In the genomic region with DNA sequence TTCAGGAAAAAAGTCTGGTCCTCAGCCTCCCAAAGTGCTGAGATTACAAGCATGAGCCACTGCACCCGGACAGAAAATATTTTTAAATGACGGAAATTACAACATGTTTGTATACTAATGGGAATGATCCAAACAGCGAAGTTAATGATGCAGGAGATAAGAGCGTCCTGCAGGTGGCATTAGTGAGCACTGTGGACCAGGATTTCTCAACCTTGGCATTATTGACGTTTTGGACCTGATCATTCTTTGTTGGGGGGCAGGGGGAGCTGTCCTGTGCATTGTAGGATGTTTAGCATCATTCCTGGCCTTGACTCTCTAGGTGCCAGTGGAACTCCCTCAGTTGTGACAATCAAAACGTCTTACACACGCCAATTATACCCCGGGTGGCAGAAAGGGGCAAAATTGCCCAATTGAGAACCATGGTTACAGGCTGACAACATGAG, we compare ENCODE assay signal across 8 cellular contexts. TPM values are rescaled to one million over a fixed set of nuclear protein-coding genes. Genes with fewer than 3 reads are reported as not detected.
DNase-seq lines count a peak whose midpoint lies in the region; ATAC-seq, FAIRE-seq and TF ChIP-seq lines count a peak whose summit lies in the region.

No MANE protein-coding gene starts in this region.

- no peak overlapping the region for H3K4me3 Mint-ChIP-seq in CD8-positive, alpha-beta T cell

- peak; percentile 83 for ATAC-seq in CD8-positive, alpha-beta T cell
- peak; percentile 84 for ATAC-seq in HepG2
- ATAC-seq in upper lobe of right lung, result peak; percentile 84
- ATAC-seq in HG03442 (IDR thresholded peaks at IDR 0.05; ENCODE audit: unreplicated experiment), result no peak

- no peaks in the 10 kb centered on the region for H3K79me2 ChIP-seq in HepG2 (ENCODE audit: insufficient read depth, low read length)

- peak; percentile 61 for TF ChIP-seq RAD21 in HepG2 (CRISPR knock-in tag; IDR thresholded peaks at IDR 0.05)

- peaks cover 9% of the 10 kb centered on the region for H4K20me1 ChIP-seq in HepG2 (ENCODE audit: insufficient read depth, low read length)

- no peaks in the 10 kb centered on the region for H3K27me3 Mint-ChIP-seq in CD8-positive, alpha-beta T cell (ENCODE audit: low read depth)

- no peaks in the 10 kb centered on the region for H3K4me1 Mint-ChIP-seq in CD8-positive, alpha-beta T cell (ENCODE audit: low read depth)

- no peak overlapping the region for H3K27ac ChIP-seq in CD8-positive, alpha-beta T cell (ENCODE audit: low read depth, low read length)
- H3K27ac ChIP-seq in SJCRH30 (no peak overlapping the region), HepG2 (ENCODE audit: extremely low read length, insufficient read depth, low read length) (no peak overlapping the region), upper lobe of right lung (no peak overlapping the region)

- DNase-seq in CD8-positive, alpha-beta T cell, result peak in 5 of 7 experiments; percentile 1 to 25 (median 15)
- DNase-seq in H4 (ENCODE audit: low spot score) (peak; percentile 21), SJCRH30 (peak; percentile 7 to 56), cerebellum (ENCODE audit: low spot score) (peak; percentile 6), HepG2 (ENCODE audit: low spot score) (peak; percentile 68), upper lobe of right lung (no peak), GM19240 (ENCODE audit: insufficient read length, low spot score) (no peak)

- FAIRE-seq in HepG2 (lab: Jason Lieb, UNC), result peak; percentile 64

- POLR2A ChIA-PET in CD8-positive, alpha-beta T cell (lab: Charles Lee), result no interaction called here
- POLR2A ChIA-PET in HepG2 (lab: Yijun Ruan, JAX), result no interaction called here

- H3K9ac ChIP-seq in HepG2 (ENCODE audit: insufficient read depth, low read depth, low read length), result no peak overlapping the region

- WGBS in HepG2 (ENCODE audit: low lambda C conversion rate), result 72% methylated on average over 8 of the region's 8 CpGs

- TF ChIP-seq EP300 in HepG2 (IDR thresholded peaks at IDR 0.05; ENCODE audit: low read depth in 2 of 2, low read length in 2 of 2) (0 out of 4 replicates have a peak, but pooled peaks of 1 of the 2 experiments have one; percentile 17), HepG2 (CRISPR knock-in tag; IDR thresholded peaks at IDR 0.05; ENCODE audit: borderline replicate concordance) (0 out of 2 replicates have a peak, but pooled peaks have one; percentile 31)

- no peaks in the 10 kb centered on the region for H3K9me3 Mint-ChIP-seq in CD8-positive, alpha-beta T cell

- no peak overlapping the region for H2AFZ ChIP-seq in HepG2 (ENCODE audit: low read length)

- H3K27me3 ChIP-seq in CD8-positive, alpha-beta T cell (ENCODE audit: insufficient read depth, low read length), result no peaks in the 10 kb centered on the region
- no peaks in the 10 kb centered on the region for H3K27me3 ChIP-seq in SJCRH30
- H3K27me3 ChIP-seq in HepG2 (ENCODE audit: control insufficient read depth in 1 of 2, insufficient read depth in 2 of 2, low read length in 2 of 2), result no peaks in the 10 kb centered on the region
- H3K27me3 ChIP-seq in upper lobe of right lung, result no peaks in the 10 kb centered on the region

- peaks cover 21% of the 10 kb centered on the region for H3K36me3 ChIP-seq in CD8-positive, alpha-beta T cell (ENCODE audit: insufficient read depth, low read length)
- peaks cover 64% of the 10 kb centered on the region for H3K36me3 ChIP-seq in SJCRH30
- H3K36me3 ChIP-seq in HepG2 (replicated peaks in 1 of 2; ENCODE audit: control insufficient read depth in 1 of 2, insufficient read depth in 2 of 2, low read length in 2 of 2), result peaks cover 37 to 94% of the 10 kb centered on the region in 2 experiments
- H3K36me3 ChIP-seq in upper lobe of right lung, result peaks cover 79% of the 10 kb centered on the region

- no peak for TF ChIP-seq POLR2A in HepG2 (IDR thresholded peaks at IDR 0.05; ENCODE audit: insufficient read depth in 1 of 2, low read depth in 2 of 2, low read length in 2 of 2)

- TF ChIP-seq CTCF in CD8-positive, alpha-beta T cell (IDR thresholded peaks at IDR 0.05), result peak; percentile 70
- peak; percentile 92 for TF ChIP-seq CTCF in HepG2 (CRISPR knock-in tag; IDR thresholded peaks at IDR 0.05)
- peak; percentile 74 for TF ChIP-seq CTCF in upper lobe of right lung (IDR thresholded peaks at IDR 0.05)

- H3K4me1 ChIP-seq in CD8-positive, alpha-beta T cell (ENCODE audit: insufficient read depth, low read length), result no peaks in the 10 kb centered on the region
- H3K4me1 ChIP-seq in SJCRH30 (no peaks in the 10 kb centered on the region), HepG2 (ENCODE audit: insufficient read depth, low read length) (peaks cover 10% of the 10 kb centered on the region; the same call in 1 of the 2 replicates), upper lobe of right lung (no peaks in the 10 kb centered on the region)

- no peak overlapping the region for H3K27ac Mint-ChIP-seq in CD8-positive, alpha-beta T cell

- H3K36me3 Mint-ChIP-seq in CD8-positive, alpha-beta T cell, result peaks cover 53% of the 10 kb centered on the region

- H3K9me3 ChIP-seq in CD8-positive, alpha-beta T cell (ENCODE audit: low read length), result no peaks in the 10 kb centered on the region
- H3K9me3 ChIP-seq in SJCRH30 (replicated peaks), result no peaks in the 10 kb centered on the region
- H3K9me3 ChIP-seq in HepG2 (ENCODE audit: low read length), result no peaks in the 10 kb centered on the region
- H3K9me3 ChIP-seq in upper lobe of right lung, result no peaks in the 10 kb centered on the region

- H3K4me3 ChIP-seq in CD8-positive, alpha-beta T cell (ENCODE audit: low read depth, low read length), result no peak overlapping the region
- H3K4me3 ChIP-seq in SJCRH30, result no peak overlapping the region
- no peak overlapping the region for H3K4me3 ChIP-seq in HepG2 (replicated peaks in 1 of 3; ENCODE audit: insufficient read depth in 1 of 3, low read depth in 2 of 3, low read length in 3 of 3)
- no peak overlapping the region for H3K4me3 ChIP-seq in upper lobe of right lung

- no peak overlapping the region for H3K4me2 ChIP-seq in HepG2 (ENCODE audit: low read depth, low read length)

- no TSS peak for BruUV-seq in HepG2 (replicated peaks; lab: Mats Ljungman, UMichigan)

- CTCF ChIA-PET in CD8-positive, alpha-beta T cell (lab: Charles Lee), result interaction anchor here (0.7 to 0.9 kb wide), 10 partner anchors 9 to 249 kb away, joined by 3 to 10 read pairs (median 4); no protein-coding TSS in a partner anchor
- CTCF ChIA-PET in HepG2 (lab: Yijun Ruan, JAX; ENCODE audit: low intra/inter-chr PET ratio, low total read pairs), result interaction anchor here (1.1 to 2.5 kb wide), 3 partner anchors 26 to 250 kb away, joined by 4 to 12 read pairs (median 10); no protein-coding TSS in a partner anchor

- intact Hi-C loops in CD8-positive, alpha-beta T cell (cut with DNase I, micrococcal nuclease), result loop anchor here (1.0 to 5.0 kb wide), 7 partner anchors 33 to 701 kb away; a partner anchor contains a TSS
- intact Hi-C loops in HepG2 (cut with micrococcal nuclease; ENCODE audit: unreplicated experiment), result loop anchor here (1.0 to 5.0 kb wide), 3 partner anchors 36 to 250 kb away; no protein-coding TSS in a partner anchor
- intact Hi-C loops in upper lobe of right lung (cut with DNase I), result no loop called here

- in situ Hi-C loops in HepG2 (cut with HindIII; ENCODE audit: extremely low pct_ligation_motif_present, low pct_unique_long_range_greater_than_20kb), result no loop called here

TF ChIP-seq in HepG2, 621 proteins besides CTCF, POLR2A, EP300 and RAD21 (continues in another document):
- TF ChIP-seq ZNF619 (CRISPR knock-in tag; IDR thresholded peaks at IDR 0.05) (no peak), SUZ12 (IDR thresholded peaks at IDR 0.05; ENCODE audit: low read depth, low read length) (no peak), ZNF337 (CRISPR knock-in tag; IDR thresholded peaks at IDR 0.05; ENCODE audit: borderline replicate concordance, low read depth) (no peak)

RNA-seq across cellular contexts. Expression of a gene that starts 34.1 kb away (rescaled TPM):
- 10 to 100 TPM; 66.5 to 71.5 TPM for total RNA-seq in CD8-positive, alpha-beta T cell
- total RNA-seq in H4 (2014; rRNA removed; shearing (Covaris generic)), result 74.7 and 74.9 TPM in 2 replicates
- 78.3 and 112 TPM in 2 replicates for total RNA-seq in SJCRH30 (2014; rRNA removed; shearing (Covaris generic))
- total RNA-seq in cerebellum, result 147 TPM
- total RNA-seq in HepG2 (2016; rRNA removed; fragmentation: Illumina TruSeq; extraction: Trizol), result 256 and 318 TPM in 2 replicates
- 183 and 191 TPM in 2 replicates for total RNA-seq in HepG2 (2016; cell fraction: cytosol; rRNA removed; fragmentation: Illumina TruSeq; extraction: Trizol; ENCODE audit: low read depth)
- 264 and 346 TPM in 2 replicates for total RNA-seq in HepG2 (2016; cell fraction: insoluble cytoplasmic fraction; rRNA removed; fragmentation: Illumina TruSeq; extraction: Trizol)
- total RNA-seq in HepG2 (2016; cell fraction: membrane; rRNA removed; fragmentation: Illumina TruSeq; extraction: Trizol), result 220 and 248 TPM in 2 replicates
- 294 and 317 TPM in 2 replicates for total RNA-seq in HepG2 (2016; cell fraction: nucleus; rRNA removed; fragmentation: Illumina TruSeq; extraction: Trizol)
- 178 and 235 TPM in 2 replicates for polyA plus RNA-seq in HepG2 (2011; rRNA removed)
- 51.8 and 79.2 TPM in 2 replicates for polyA plus RNA-seq in HepG2 (2011; cell fraction: cytosol; rRNA removed)
- polyA plus RNA-seq in HepG2 (2011; cell fraction: nucleus; rRNA removed), result 111 and 127 TPM in 2 replicates
- polyA plus RNA-seq in HepG2 (2012), result 114 and 153 TPM in 2 replicates
- 135 and 148 TPM in 2 replicates for polyA plus RNA-seq in HepG2 (2016; cell fraction: cytosol; fragmentation: Illumina TruSeq; extraction: Trizol; ENCODE audit: low read depth)
- polyA plus RNA-seq in HepG2 (2016; cell fraction: insoluble cytoplasmic fraction; fragmentation: Illumina TruSeq; extraction: Trizol; ENCODE audit: low read depth), result 293 and 325 TPM in 2 replicates
- 190 and 203 TPM in 2 replicates for polyA plus RNA-seq in HepG2 (2016; cell fraction: membrane; fragmentation: Illumina TruSeq; extraction: Trizol; ENCODE audit: low read depth)
- 291 and 292 TPM in 2 replicates for polyA plus RNA-seq in HepG2 (2016; cell fraction: nucleus; fragmentation: Illumina TruSeq; extraction: Trizol; ENCODE audit: insufficient read depth, low read depth)
- polyA minus RNA-seq in HepG2 (2011; rRNA and poly(A)+ RNA removed; ENCODE audit: low replicate concordance), result 24.4 and 68.1 TPM in 2 replicates
- 92.9 and 94.7 TPM in 2 replicates for polyA minus RNA-seq in HepG2 (2011; cell fraction: cytosol; rRNA and poly(A)+ RNA removed)
- polyA minus RNA-seq in HepG2 (2011; cell fraction: nucleus; rRNA and poly(A)+ RNA removed), result 849 and 949 TPM in 2 replicates
- 72.6 TPM for total RNA-seq in upper lobe of right lung

Comparison
In these comparisons a context has a peak if more than half of its experiments do, and no peak if none do; other contexts are left out.
1. DNase-seq: peak in CD8-positive, alpha-beta T cell (5 of 7), H4 (single experiment), SJCRH30 (2 of 2), cerebellum (single experiment) and HepG2 (single experiment); none in upper lobe of right lung (single experiment) and GM19240 (single experiment).
2. Peak in every context shown above with its lines, with median percentiles within 50 percentile points of each other: CTCF ChIP-seq.